In the genomic region with DNA sequence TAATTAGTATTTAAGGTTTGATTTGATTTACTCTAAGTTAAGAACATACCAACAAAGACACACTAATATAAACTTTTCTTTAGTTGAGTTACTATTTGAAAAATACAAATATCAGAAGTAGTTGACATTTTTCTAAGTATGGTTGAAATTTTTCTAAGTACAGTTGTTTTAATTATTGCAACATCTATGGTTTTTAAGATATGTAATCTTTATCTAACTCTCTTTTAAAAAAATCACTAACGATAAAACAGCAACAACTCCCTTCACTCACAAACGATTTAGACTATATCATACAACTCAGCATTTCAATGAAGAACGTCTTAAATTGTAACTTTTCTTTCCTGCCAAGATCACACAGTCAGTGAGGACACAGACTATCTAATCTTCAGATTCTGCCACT, we compare ENCODE assay signal across 1 cellular context.
TF ChIP-seq lines count a peak whose summit lies in the region.

No MANE protein-coding gene starts in this region.

TF ChIP-seq in A549, 52 proteins besides CTCF, POLR2A, EP300 and RAD21 (continued from another document):
- TF ChIP-seq BCL3 (IDR thresholded peaks at IDR 0.05), result no peak
- TF ChIP-seq, protein P1, sequence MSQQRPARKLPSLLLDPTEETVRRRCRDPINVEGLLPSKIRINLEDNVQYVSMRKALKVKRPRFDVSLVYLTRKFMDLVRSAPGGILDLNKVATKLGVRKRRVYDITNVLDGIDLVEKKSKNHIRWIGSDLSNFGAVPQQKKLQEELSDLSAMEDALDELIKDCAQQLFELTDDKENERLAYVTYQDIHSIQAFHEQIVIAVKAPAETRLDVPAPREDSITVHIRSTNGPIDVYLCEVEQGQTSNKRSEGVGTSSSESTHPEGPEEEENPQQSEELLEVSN (IDR thresholded peaks at IDR 0.05; ENCODE audit: borderline replicate concordance, low read depth), result no peak
- no peak for TF ChIP-seq HMGXB4 (CRISPR knock-in tag; IDR thresholded peaks at IDR 0.05; ENCODE audit: borderline replicate concordance)
- TF ChIP-seq ZNF302 (CRISPR knock-in tag; IDR thresholded peaks at IDR 0.05), result no peak
